8 cellular contexts compared by ENCODE assay signal in the genomic region with DNA sequence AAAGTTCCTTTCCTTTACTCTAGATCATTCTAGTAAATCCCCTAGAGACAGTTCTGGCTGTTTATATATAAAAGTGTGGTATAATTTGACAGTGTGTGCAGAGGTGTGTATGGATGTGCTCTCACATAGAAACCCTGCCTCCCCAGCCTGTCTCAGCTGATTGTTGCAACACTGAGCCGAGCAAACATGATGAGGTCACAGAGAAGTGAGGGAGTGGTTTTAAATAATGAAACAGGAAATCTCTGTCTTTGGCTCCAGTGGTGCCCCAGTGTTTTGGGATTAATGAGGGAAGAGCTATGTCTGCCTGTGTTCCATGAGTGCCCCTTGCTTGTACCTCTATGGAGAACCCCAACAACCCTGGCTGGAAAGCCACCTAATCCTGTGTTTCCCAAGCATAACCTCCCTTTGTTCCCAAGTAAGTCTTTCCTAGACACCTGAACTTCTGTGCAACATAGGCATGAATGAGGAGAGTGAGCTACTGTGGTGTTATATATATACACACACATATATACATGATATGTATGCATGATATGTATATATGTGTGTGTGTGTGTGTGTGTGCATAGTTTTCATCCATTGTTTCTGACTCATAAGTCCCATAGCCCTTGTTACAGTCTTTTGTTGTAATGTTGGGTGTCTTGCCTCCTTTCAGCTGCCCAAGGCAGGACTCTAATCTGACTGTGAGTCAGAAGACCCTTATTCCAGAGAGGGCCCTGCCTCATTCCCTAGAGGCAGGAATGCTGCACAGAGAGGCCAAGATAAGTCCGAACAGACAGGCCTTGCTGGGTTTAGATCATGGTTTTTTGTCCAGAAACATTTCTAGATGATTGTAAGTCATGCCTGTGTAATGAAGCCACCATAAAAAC. TPM values are rescaled to one million over a fixed set of nuclear protein-coding genes. Genes with fewer than 3 reads are reported as not detected.
DNase-seq lines count a peak whose midpoint lies in the region; ATAC-seq and TF ChIP-seq lines count a peak whose summit lies in the region.

No MANE protein-coding gene starts in this region.

- H3K36me3 Mint-ChIP-seq in CD14-positive monocyte: peaks cover 25 to 40% of the 10 kb centered on the region in 2 donors

- no peak for ATAC-seq in HG02938 (IDR thresholded peaks at IDR 0.05; ENCODE audit: unreplicated experiment)

- DNase-seq in CD14-positive monocyte (ENCODE audit: low spot score) (peak; percentile 77), H7 (peak; percentile 23), OCI-M1 (lab: John Stamatoyannopoulos, UW) (peak; percentile 69), colonic mucosa (peak; percentile 67), amygdala (lab: John Stamatoyannopoulos, UW) (no peak), HK-2 (ENCODE audit: unreplicated experiment) (no peak)

- 74 to 92% methylated on average over 2 of the region's 2 CpGs for WGBS in mesodermal cell (ENCODE audit: insufficient coverage in 2 of 2), 2 experiments

- no peaks in the 10 kb centered on the region for H3K4me1 ChIP-seq in colonic mucosa
- peaks cover 12% of the 10 kb centered on the region for H3K4me1 ChIP-seq in mesodermal cell (ENCODE audit: control insufficient read depth, insufficient read depth, low read length, poor library complexity, severe bottlenecking)

- H3K27me3 ChIP-seq in H7 (ENCODE audit: control insufficient read depth, insufficient read depth, low read length) (no peaks in the 10 kb centered on the region), colonic mucosa (no peaks in the 10 kb centered on the region)

- peak overlapping the region; percentile 41 to 46 for H3K9ac ChIP-seq in colonic mucosa (ENCODE audit: low read depth in 2 of 2, low read length in 2 of 2)

- H3K4me3 Mint-ChIP-seq in CD14-positive monocyte: peak overlapping the region; percentile 65 to 76

- peak overlapping the region; percentile 92 to 97 (median 96) for H3K27ac Mint-ChIP-seq in CD14-positive monocyte

- H3K9me3 ChIP-seq in colonic mucosa (no peaks in the 10 kb centered on the region), mesodermal cell (ENCODE audit: control insufficient read depth, low read length) (no peaks in the 10 kb centered on the region)

- peaks cover 0 to 4% (median 0%) of the 10 kb centered on the region in 3 donors for H3K27me3 Mint-ChIP-seq in CD14-positive monocyte (ENCODE audit: low read depth in 3 of 3)

- TF ChIP-seq CTCF in CD14-positive monocyte (IDR thresholded peaks at IDR 0.05) (no peak), colonic mucosa (IDR thresholded peaks at IDR 0.05) (no peak)

- H3K36me3 ChIP-seq in H7 (replicated peaks; ENCODE audit: control insufficient read depth, insufficient read depth, low read length): no peaks in the 10 kb centered on the region
- no peaks in the 10 kb centered on the region for H3K36me3 ChIP-seq in colonic mucosa
- no peaks in the 10 kb centered on the region for H3K36me3 ChIP-seq in mesodermal cell (ENCODE audit: control insufficient read depth, insufficient read depth, low read length)

- peaks cover 3 to 12% (median 8%) of the 10 kb centered on the region in 7 donors for H3K9me3 Mint-ChIP-seq in CD14-positive monocyte

- intact Hi-C loops in CD14-positive monocyte (cut with micrococcal nuclease): no loop called here
- intact Hi-C loops in colonic mucosa (cut with DNase I): no loop called here

- H3K4me3 ChIP-seq in H7 (ENCODE audit: insufficient read depth, low read depth, low read length) (no peak overlapping the region), colonic mucosa (no peak overlapping the region), mesodermal cell (ENCODE audit: extremely low read depth, insufficient read depth, low read length, poor library complexity, severe bottlenecking) (no peak overlapping the region)

- peaks cover 32% of the 10 kb centered on the region for H3K4me1 Mint-ChIP-seq in CD14-positive monocyte

- H3K27ac ChIP-seq in colonic mucosa (peak overlapping the region; percentile 34), mesodermal cell (ENCODE audit: low read depth, low read length, severe bottlenecking) (peak overlapping the region; percentile 84)

RNA-seq across cellular contexts. Expression of gene TRAF3, which starts 18.0 kb away (rescaled TPM):
- 10 to 100 TPM; 12.0 to 17.3 TPM for polyA plus RNA-seq in CD14-positive monocyte
- 5.5 and 11.5 TPM in 2 replicates for total RNA-seq in H7 (2014; rRNA removed; shearing (Covaris generic))
- 10 to 100 TPM; 20.8 to 26.0 TPM for total RNA-seq in colonic mucosa
- 15.2 TPM for polyA plus RNA-seq in mesodermal cell (2013, experiment 1 of 2)
- 14.6 TPM for polyA plus RNA-seq in mesodermal cell (2013, experiment 2 of 2)

Comparison
In these comparisons a context has a peak if more than half of its experiments do, and no peak if none do; other contexts are left out.
1. DNase-seq: peak in CD14-positive monocyte (single experiment), H7 (single experiment), OCI-M1 (single experiment) and colonic mucosa (single experiment); none in amygdala (0 of 56) and HK-2 (single experiment).